In genomic region chr11:131691558-131692041, GRCh38 we compare ENCODE assay signal across 8 cellular contexts.
A peak's percentile ranks its signal among the peaks of the same experiment; 100 is the strongest.
DNase-seq lines count a peak whose midpoint lies in the region; ATAC-seq and TF ChIP-seq lines count a peak whose summit lies in the region.

No MANE protein-coding gene starts in this region.

- H3K27ac ChIP-seq in psoas muscle, result no peak overlapping the region

- 9 to 11% (median 10%) methylated on average over 32 of the region's 32 CpGs for WGBS in psoas muscle, 3 donors

- H3K9me3 ChIP-seq in psoas muscle, result no peaks in the 10 kb centered on the region

- peak; percentile 86 for DNase-seq in DMS53 (lab: John Stamatoyannopoulos, UW)
- DNase-seq in NCI-H69 (lab: John Stamatoyannopoulos, UW), result peak; percentile 93
- peak; percentile 83 for DNase-seq in epithelial cell of esophagus (ENCODE audit: low read depth)
- no peak for DNase-seq in psoas muscle
- DNase-seq in GOT3 (lab: John Stamatoyannopoulos, UW), result no peak
- no peak for DNase-seq in omental fat pad (ENCODE audit: low spot score)

- no peaks in the 10 kb centered on the region for H3K4me1 ChIP-seq in psoas muscle

- H3K4me3 ChIP-seq in epithelial cell of esophagus (ENCODE audit: low read length) (no peak overlapping the region), psoas muscle (no peak overlapping the region)

- TF ChIP-seq CTCF in epithelial cell of esophagus (IDR thresholded peaks at IDR 0.05; ENCODE audit: insufficient read depth, low read depth, low read length, missing control alignments) (peak; percentile 40), psoas muscle (IDR thresholded peaks at IDR 0.05) (peak; percentile 10), omental fat pad (IDR thresholded peaks at IDR 0.05) (no peak)

- intact Hi-C loops in psoas muscle (cut with DNase I), result no loop called here

- peaks cover 0 to 21% (median 0%) of the 10 kb centered on the region in 3 donors for H3K27me3 ChIP-seq in psoas muscle (ENCODE audit: insufficient read depth in 3 of 3, low read length in 2 of 3)

- ATAC-seq in GM19468 (IDR thresholded peaks at IDR 0.05; ENCODE audit: extremely low read depth, unreplicated experiment), result peak; percentile 47
- ATAC-seq in psoas muscle, result peak in 1 of 4 donors; percentile 48
- no peak for ATAC-seq in GM21390 (IDR thresholded peaks at IDR 0.05; ENCODE audit: unreplicated experiment)
- ATAC-seq in omental fat pad (ENCODE audit: low FRiP score), result no peak

- no peaks in the 10 kb centered on the region for H3K36me3 ChIP-seq in psoas muscle (ENCODE audit: insufficient read depth in 1 of 2, low read depth in 1 of 2)

Comparison
In these comparisons a context has a peak if more than half of its experiments do, and no peak if none do; other contexts are left out.
1. DNase-seq: peak in DMS53 (single experiment), NCI-H69 (single experiment) and epithelial cell of esophagus (single experiment); none in psoas muscle (0 of 2), GOT3 (single experiment) and omental fat pad (single experiment).
2. CTCF ChIP-seq: peak in epithelial cell of esophagus (single experiment) and psoas muscle (single experiment); none in omental fat pad (0 of 3).